Comparison of ENCODE assay signal across 17 cellular contexts in genomic region chr17:71349908-71350600, GRCh38.
A peak's percentile ranks its signal among the peaks of the same experiment; 100 is the strongest.
DNase-seq lines count a peak whose midpoint lies in the region; ATAC-seq, FAIRE-seq and TF ChIP-seq lines count a peak whose summit lies in the region.
"Had no signal": no experiment of that assay in that cellular context is flagged by ENCODE, and none has a peak within 500 bp of the region (broad histone marks: within the 10 kb centered on the region; RNA-seq: fewer than 3 reads in every experiment).

No MANE protein-coding gene starts in this region.

- H2BK5ac ChIP-seq in mesendoderm (ENCODE audit: low read length), result no peak overlapping the region

- H3K9me3 ChIP-seq in keratinocyte (ENCODE audit: control insufficient read depth, low read depth, low read length), result no peaks in the 10 kb centered on the region
- H3K9me3 ChIP-seq: SJSA1 had no signal

- TF ChIP-seq CTCF in choroid plexus epithelial cell (conservative IDR thresholded peaks at IDR 0.05; ENCODE audit: low read depth, low read length), result no peak
- TF ChIP-seq CTCF in keratinocyte (optimal IDR thresholded peaks at IDR 0.05 in 1 of 3, IDR thresholded peaks at IDR 0.05 in 1 of 3, conservative IDR thresholded peaks at IDR 0.05 in 1 of 3; ENCODE audit: extremely low read depth in 1 of 3, insufficient read depth in 2 of 3, low read length in 3 of 3), result no peak

- no peak overlapping the region for H3K23ac ChIP-seq in mesendoderm (ENCODE audit: low read length)

- no peaks in the 10 kb centered on the region for H4K20me1 ChIP-seq in keratinocyte (ENCODE audit: control insufficient read depth, extremely low read depth, insufficient read depth, low read length)

- H3K27ac ChIP-seq in keratinocyte (ENCODE audit: control insufficient read depth, insufficient read depth, low read length) (no peak overlapping the region), mesendoderm (ENCODE audit: low read depth, low read length) (no peak overlapping the region)
- H3K27ac ChIP-seq: C4-2B, PC-9, SJSA1 had no signal

- no peak for ATAC-seq in HG03520 (IDR thresholded peaks at IDR 0.05; ENCODE audit: unreplicated experiment)
- ATAC-seq: K562 had no signal

- no peak overlapping the region for H3K56ac ChIP-seq in mesendoderm (ENCODE audit: low read length)

- no peak overlapping the region for H4K5ac ChIP-seq in mesendoderm (ENCODE audit: low read length)

- no peak overlapping the region for H4K8ac ChIP-seq in mesendoderm (ENCODE audit: low read depth, low read length)

- no peaks in the 10 kb centered on the region for H3K36me3 ChIP-seq in keratinocyte (ENCODE audit: control insufficient read depth in 2 of 2, extremely low read depth in 1 of 2, insufficient read depth in 2 of 2, low read length in 2 of 2)
- H3K36me3 ChIP-seq in mesendoderm (ENCODE audit: control insufficient read depth, insufficient read depth, low read length), result no peaks in the 10 kb centered on the region
- H3K36me3 ChIP-seq: SJSA1 had no signal

- dilution Hi-C loops in keratinocyte (cut with MboI; ENCODE audit: extremely low pct_ligation_motif_present, low sequenced_read_pairs), result no loop called here

- no peak overlapping the region for H2AK5ac ChIP-seq in mesendoderm (ENCODE audit: low read length)

- no peaks in the 10 kb centered on the region for H3K79me1 ChIP-seq in mesendoderm (ENCODE audit: low read length)

- FAIRE-seq in HTR-8/SVneo (lab: Jason Lieb, UNC), result peak; percentile 63
- FAIRE-seq in keratinocyte (lab: Jason Lieb, UNC), result peak; percentile 69
- FAIRE-seq: K562 had no signal

- H2AFZ ChIP-seq in keratinocyte (ENCODE audit: control insufficient read depth, low read length), result no peak overlapping the region
- H2AFZ ChIP-seq: PC-9 had no signal

- no peaks in the 10 kb centered on the region for H3K79me2 ChIP-seq in keratinocyte (ENCODE audit: control insufficient read depth, insufficient read depth, low read length)
- H3K79me2 ChIP-seq in mesendoderm (ENCODE audit: control insufficient read depth, insufficient read depth, low read length), result no peaks in the 10 kb centered on the region

- H3K9me1 ChIP-seq in keratinocyte (ENCODE audit: control insufficient read depth, extremely low read depth, insufficient read depth, low read length), result no peaks in the 10 kb centered on the region

- H3K4me2 ChIP-seq in keratinocyte (ENCODE audit: control insufficient read depth, extremely low read depth, insufficient read depth, low read depth, low read length), result no peak overlapping the region
- H3K4me2 ChIP-seq in mesendoderm (ENCODE audit: low read length), result no peak overlapping the region
- H3K4me2 ChIP-seq: PC-9 had no signal

- no peak overlapping the region for H2BK120ac ChIP-seq in mesendoderm (ENCODE audit: low read depth, low read length)

- H3K9ac ChIP-seq in keratinocyte (ENCODE audit: control insufficient read depth, extremely low read depth, insufficient read depth, low read length) (no peak overlapping the region), mesendoderm (ENCODE audit: low read length) (no peak overlapping the region)

- no peak overlapping the region for H3K4ac ChIP-seq in mesendoderm (ENCODE audit: low read depth, low read length)

- no peaks in the 10 kb centered on the region for H3K4me1 ChIP-seq in keratinocyte (ENCODE audit: control insufficient read depth, extremely low read depth, insufficient read depth, low read length)
- no peaks in the 10 kb centered on the region for H3K4me1 ChIP-seq in mesendoderm (ENCODE audit: control insufficient read depth, low read depth, low read length)
- H3K4me1 ChIP-seq: SJSA1 had no signal

- DNase-seq in AG20443 (ENCODE audit: low spot score) (peak; percentile 20), HTR-8/SVneo (ENCODE audit: insufficient read length, low spot score) (no peak), choroid plexus epithelial cell (ENCODE audit: low read depth) (peak; percentile 35), keratinocyte (ENCODE audit: low read depth, low spot score) (no peak), SK-N-DZ (ENCODE audit: low spot score) (no peak), mesendoderm (no peak), LoVo (ENCODE audit: low spot score) (no peak)
- DNase-seq: H9, NCI-H1417 treated with DMSO at 0.1 percent for 48 hours, NCI-H2029, NCI-H524, PC-9, SW 1271 had no signal

- H3K18ac ChIP-seq in mesendoderm (ENCODE audit: low read length), result no peak overlapping the region

- no peaks in the 10 kb centered on the region for H3K27me3 ChIP-seq in keratinocyte (ENCODE audit: control insufficient read depth, extremely low read depth, insufficient read depth, low read length)
- no peaks in the 10 kb centered on the region for H3K27me3 ChIP-seq in mesendoderm (ENCODE audit: insufficient read depth, low read length, poor library complexity)
- H3K27me3 ChIP-seq: SJSA1 had no signal

- H3K4me3 ChIP-seq in choroid plexus epithelial cell (ENCODE audit: low read depth, low read length), result no peak overlapping the region
- no peak overlapping the region for H3K4me3 ChIP-seq in keratinocyte (ENCODE audit: control insufficient read depth in 2 of 3, extremely low read depth in 1 of 3, insufficient read depth in 2 of 3, low read depth in 1 of 3, low read length in 3 of 3)
- H3K4me3 ChIP-seq in mesendoderm (ENCODE audit: low read length), result no peak overlapping the region
- H3K4me3 ChIP-seq: K562, PC-9, SJSA1 had no signal

- no CpG with 5 or more reads among the region's 6 CpGs for WGBS in mesendoderm (ENCODE audit: extremely low coverage, insufficient coverage, low lambda C conversion rate)

- H2BK15ac ChIP-seq in mesendoderm (replicated peaks; ENCODE audit: low read depth), result no peak overlapping the region

Comparison
In these comparisons a context has a peak if more than half of its experiments do, and no peak if none do; other contexts are left out.
1. DNase-seq: peak in AG20443 (single experiment) and choroid plexus epithelial cell (single experiment); none in HTR-8/SVneo (single experiment), keratinocyte (single experiment), SK-N-DZ (single experiment), mesendoderm (single experiment) and LoVo (single experiment).